In genomic region chr17:81276781-81277180, GRCh38 we compare ENCODE assay signal across 1 cellular context.
A peak's percentile ranks its signal among the peaks of the same experiment; 100 is the strongest.
TF ChIP-seq lines count a peak whose summit lies in the region.

No MANE protein-coding gene starts in this region.

TF ChIP-seq in HepG2, 621 proteins besides CTCF, POLR2A, EP300 and RAD21:
- no peak for TF ChIP-seq ZNF775 (CRISPR knock-in tag; IDR thresholded peaks at IDR 0.05; ENCODE audit: borderline replicate concordance)
- no peak for TF ChIP-seq ZNF83 (CRISPR knock-in tag; IDR thresholded peaks at IDR 0.05; ENCODE audit: borderline replicate concordance)
- TF ChIP-seq POGK (CRISPR knock-in tag; conservative IDR thresholded peaks at IDR 0.05): no peak
- no peak for TF ChIP-seq FOXP4 (CRISPR knock-in tag; IDR thresholded peaks at IDR 0.05)
- no peak for TF ChIP-seq YY1 (IDR thresholded peaks at IDR 0.05; ENCODE audit: insufficient read depth, insufficient replicate concordance, low read depth, low read length)
- 0 out of 2 replicates have a peak, but pooled peaks have one; percentile 14 for TF ChIP-seq MTA1 (CRISPR knock-in tag; IDR thresholded peaks at IDR 0.05; ENCODE audit: borderline replicate concordance)
- TF ChIP-seq HNRNPL (IDR thresholded peaks at IDR 0.05; ENCODE audit: low read depth, low read length): no peak
- TF ChIP-seq ZSCAN20 (CRISPR knock-in tag; IDR thresholded peaks at IDR 0.05; ENCODE audit: borderline replicate concordance): no peak
TF ChIP-seq in HepG2: peak in this region for 1.
